In the genomic region with DNA sequence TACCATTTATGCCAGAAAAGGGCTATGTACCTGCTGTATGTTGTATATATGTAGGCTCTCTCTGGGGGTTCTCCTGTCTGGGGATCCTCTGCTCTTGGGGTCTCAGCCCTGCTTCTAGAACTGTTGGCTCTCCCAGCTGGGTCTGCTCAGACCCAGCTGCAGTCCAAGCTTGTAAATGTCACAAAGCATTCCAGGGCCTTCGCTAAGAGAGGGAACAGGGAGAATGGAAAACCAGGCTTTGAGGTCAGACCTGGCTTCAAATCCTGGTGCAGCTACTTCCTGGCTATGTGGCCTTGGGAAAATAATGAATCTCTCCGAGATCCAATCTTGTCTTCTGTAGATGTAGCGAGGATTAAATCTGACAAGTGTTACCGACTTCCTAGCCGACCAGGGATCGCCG, we compare ENCODE assay signal across 19 cellular contexts. TPM values are rescaled to one million over a fixed set of nuclear protein-coding genes. Genes with fewer than 3 reads are reported as not detected.
DNase-seq lines count a peak whose midpoint lies in the region; ATAC-seq, FAIRE-seq and TF ChIP-seq lines count a peak whose summit lies in the region.
"Had no signal": no experiment of that assay in that cellular context is flagged by ENCODE, and none has a peak within 500 bp of the region (broad histone marks: within the 10 kb centered on the region; RNA-seq: fewer than 3 reads in every experiment).

No MANE protein-coding gene starts in this region.

- H3K36me3 Mint-ChIP-seq in mesothelial cell of epicardium: no peaks in the 10 kb centered on the region
- peaks cover 4% of the 10 kb centered on the region for H3K36me3 Mint-ChIP-seq in activated naive CD8-positive, alpha-beta T cell treated with anti-CD3 and anti-CD28 coated beads for 36 hours

- intact Hi-C loops in upper lobe of right lung (cut with DNase I): no loop called here

- H3K27me3 ChIP-seq in upper lobe of right lung: no peaks in the 10 kb centered on the region

- ATAC-seq in upper lobe of right lung: no peak
- ATAC-seq: A549, GM12878 had no signal

- H3K36me3 ChIP-seq in upper lobe of right lung: peaks cover 34% of the 10 kb centered on the region

- H3K9me3 ChIP-seq in upper lobe of right lung: no peaks in the 10 kb centered on the region
- H3K9me3 ChIP-seq: A549 had no signal

- H3K27ac Mint-ChIP-seq in mesothelial cell of epicardium: peak overlapping the region; percentile 51
- H3K27ac Mint-ChIP-seq in activated naive CD8-positive, alpha-beta T cell treated with anti-CD3 and anti-CD28 coated beads for 36 hours: no peak overlapping the region
- H3K27ac Mint-ChIP-seq: CD4-positive, alpha-beta T cell; H9 had no signal

- no peaks in the 10 kb centered on the region for H3K9me3 Mint-ChIP-seq in mesothelial cell of epicardium
- no peaks in the 10 kb centered on the region for H3K9me3 Mint-ChIP-seq in activated naive CD8-positive, alpha-beta T cell treated with anti-CD3 and anti-CD28 coated beads for 36 hours
- H3K9me3 Mint-ChIP-seq: CD4-positive, alpha-beta T cell; H9 had no signal

- no peak overlapping the region for H3K27ac ChIP-seq in upper lobe of right lung
- H3K27ac ChIP-seq: 22Rv1, A549, C4-2B had no signal

- no peak overlapping the region for H3K4me3 ChIP-seq in upper lobe of right lung
- H3K4me3 ChIP-seq: A549, GM12878 had no signal

- DNase-seq in activated T-cell treated with anti-CD3 and anti-CD28 coated beads, Interleukin-2, amount 50 U/mL, for 1 hour: peak; percentile 11
- DNase-seq in activated T-cell treated with anti-CD3 and anti-CD28 coated beads for 4 hours (no peak), mesothelial cell of epicardium (ENCODE audit: low spot score in 2 of 2, unreplicated experiment in 2 of 2) (no peak), upper lobe of right lung (peak; percentile 8), NCI-H226 (no peak), GM19239 (ENCODE audit: insufficient read length, low spot score) (no peak)
- DNase-seq in activated naive CD8-positive, alpha-beta T cell treated with anti-CD3 and anti-CD28 coated beads for 36 hours: no peak
- DNase-seq: AML-193; CD4-positive, alpha-beta T cell; DMS153; DND-41; EL; H9; IMR-90 had no signal

- TF ChIP-seq CTCF in mesothelial cell of epicardium (IDR thresholded peaks at IDR 0.05; ENCODE audit: unreplicated experiment) (no peak), upper lobe of right lung (IDR thresholded peaks at IDR 0.05) (no peak)

- FAIRE-seq in GM19239 (lab: Jason Lieb, UNC): no peak
- FAIRE-seq: A549, GM12878, H1 had no signal

- H3K4me1 Mint-ChIP-seq in mesothelial cell of epicardium: peaks cover 7% of the 10 kb centered on the region
- H3K4me1 Mint-ChIP-seq in activated naive CD8-positive, alpha-beta T cell treated with anti-CD3 and anti-CD28 coated beads for 36 hours: peaks cover 2% of the 10 kb centered on the region

- no peak overlapping the region for H3K4me3 Mint-ChIP-seq in mesothelial cell of epicardium
- H3K4me3 Mint-ChIP-seq in activated naive CD8-positive, alpha-beta T cell treated with anti-CD3 and anti-CD28 coated beads for 36 hours: no peak overlapping the region
- H3K4me3 Mint-ChIP-seq: CD4-positive, alpha-beta T cell; H9 had no signal

- no peaks in the 10 kb centered on the region for H3K4me1 ChIP-seq in upper lobe of right lung
- H3K4me1 ChIP-seq: A549 had no signal

- peaks cover 17% of the 10 kb centered on the region for H3K27me3 Mint-ChIP-seq in mesothelial cell of epicardium (ENCODE audit: low read depth)
- no peaks in the 10 kb centered on the region for H3K27me3 Mint-ChIP-seq in activated naive CD8-positive, alpha-beta T cell treated with anti-CD3 and anti-CD28 coated beads for 36 hours
- H3K27me3 Mint-ChIP-seq: CD4-positive, alpha-beta T cell had no signal

RNA-seq across cellular contexts. Expression of a gene that starts 44.0 kb away (rescaled TPM):
- total RNA-seq in mesothelial cell of epicardium (36.2 to 37.1 TPM (median 36.5 TPM) in 3 replicates), upper lobe of right lung (33.2 TPM)
- total RNA-seq in activated naive CD8-positive, alpha-beta T cell treated with anti-CD3 and anti-CD28 coated beads for 36 hours: 10 to 100 TPM; 17.2 to 18.8 TPM

RNA-seq across cellular contexts. Expression of a gene that starts 54.0 kb away (rescaled TPM):
- total RNA-seq in mesothelial cell of epicardium: 22.9 to 23.0 TPM (median 23.0 TPM) in 3 replicates
- 17.0 TPM for total RNA-seq in upper lobe of right lung
- total RNA-seq in activated naive CD8-positive, alpha-beta T cell treated with anti-CD3 and anti-CD28 coated beads for 36 hours: 10 to 100 TPM; 44.3 to 45.5 TPM

RNA-seq across cellular contexts. Expression of a gene that starts 54.3 kb away (rescaled TPM):
- 69.5 to 70.6 TPM (median 69.9 TPM) in 3 replicates for total RNA-seq in mesothelial cell of epicardium
- total RNA-seq in upper lobe of right lung: 64.0 TPM
- total RNA-seq in activated naive CD8-positive, alpha-beta T cell treated with anti-CD3 and anti-CD28 coated beads for 36 hours: 10 to 100 TPM; 71.8 to 77.6 TPM

Comparison
In these comparisons a context has a peak if more than half of its experiments do, and no peak if none do; other contexts are left out.
1. DNase-seq: peak in activated T-cell treated with anti-CD3 and anti-CD28 coated beads, Interleukin-2, amount 50 U/mL, for 1 hour (single experiment) and upper lobe of right lung (single experiment); none in activated T-cell treated with anti-CD3 and anti-CD28 coated beads for 4 hours (single experiment), mesothelial cell of epicardium (0 of 2), NCI-H226 (single experiment), GM19239 (single experiment) and activated naive CD8-positive, alpha-beta T cell treated with anti-CD3 and anti-CD28 coated beads for 36 hours (single experiment).